In the genomic region with DNA sequence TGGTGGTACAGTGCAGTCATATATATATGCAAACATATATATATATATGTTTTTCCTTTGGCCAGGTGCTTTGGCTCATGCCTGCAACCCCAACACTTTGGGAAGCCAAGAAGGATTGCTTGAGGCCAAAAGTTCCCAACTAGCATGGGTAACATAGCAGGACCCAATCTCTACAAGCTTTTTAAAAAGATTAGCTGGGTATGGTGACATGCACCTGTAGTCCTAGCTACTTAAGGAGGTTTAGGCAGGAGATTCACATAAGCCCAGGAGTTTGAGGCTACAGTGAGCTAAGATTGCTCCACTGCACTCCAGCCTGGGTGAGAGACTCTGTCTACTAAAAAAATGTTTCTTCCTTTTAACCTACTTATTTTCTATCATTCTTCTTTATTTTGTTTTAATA, we compare ENCODE assay signal across 22 cellular contexts. TPM values are rescaled to one million over a fixed set of nuclear protein-coding genes. Genes with fewer than 3 reads are reported as not detected.
"Had no signal": no experiment of that assay in that cellular context is flagged by ENCODE, and none has a peak within 500 bp of the region (broad histone marks: within the 10 kb centered on the region; RNA-seq: fewer than 3 reads in every experiment).

No MANE protein-coding gene starts in this region.

- ATAC-seq: activated CD4-positive, CD25-positive, alpha-beta regulatory T cell treated with anti-CD3 and anti-CD28 coated beads, Interleukin-2, amount 50 U/mL, for 24 hours; mucosa of descending colon; sciatic nerve; stimulated activated naive B cell treated with anti-CD40 and anti-IgM and Interleukin-4, amounts not matched to agents 10 μg/mL and 1 μg/mL and 100 μg/mL, for 72 hours had no signal

- H3K36me3 Mint-ChIP-seq: stimulated activated naive B cell treated with anti-CD40 and anti-IgM and Interleukin-4, amounts not matched to agents 10 μg/mL and 1 μg/mL and 100 μg/mL, for 72 hours; type B pancreatic cell had no signal

- H3K27ac Mint-ChIP-seq: activated naive CD4-positive, alpha-beta T cell treated with anti-CD3 and anti-CD28 coated beads, Interleukin-2, amount 50 U/mL, for 24 hours; naive B cell; stimulated activated naive B cell treated with anti-CD40 and anti-IgM and Interleukin-4, amounts not matched to agents 10 μg/mL and 1 μg/mL and 100 μg/mL, for 72 hours; type B pancreatic cell had no signal

- H3K9me3 Mint-ChIP-seq: type B pancreatic cell had no signal

- DNase-seq: activated CD4-positive, alpha-beta T cell treated with anti-CD3 and anti-CD28 coated beads, Interleukin-2, amount 50 U/mL, for 1 hour; activated gamma-delta T cell; colonic mucosa; dorsolateral prefrontal cortex; hippocampal formation; mucosa of descending colon; naive B cell; nucleus accumbens; posterior cingulate gyrus; small intestine; stimulated activated CD4-positive, alpha-beta T cell treated with anti-CD3 and anti-CD28 coated beads, Interleukin-2, amount 100 ng/mL, for 48 hours; stimulated activated CD8-positive, alpha-beta memory T cell treated with anti-CD3 and anti-CD28 coated beads, Interleukin-4, amount 100 ng/mL, for 48 hours; stimulated activated naive B cell treated with anti-CD40 and anti-IgM and Interleukin-4, amounts not matched to agents 10 μg/mL and 1 μg/mL and 100 μg/mL, for 72 hours had no signal

- H3K4me3 Mint-ChIP-seq: activated naive CD4-positive, alpha-beta T cell treated with anti-CD3 and anti-CD28 coated beads, Interleukin-2, amount 50 U/mL, for 24 hours; naive B cell; stimulated activated naive B cell treated with anti-CD40 and anti-IgM and Interleukin-4, amounts not matched to agents 10 μg/mL and 1 μg/mL and 100 μg/mL, for 72 hours; type B pancreatic cell had no signal

- H3K27ac ChIP-seq: colonic mucosa, dorsolateral prefrontal cortex, esophagus muscularis mucosa, thoracic aorta, vagina had no signal

- H3K4me1 Mint-ChIP-seq: activated naive CD4-positive, alpha-beta T cell treated with anti-CD3 and anti-CD28 coated beads, Interleukin-2, amount 50 U/mL, for 24 hours; naive B cell; stimulated activated naive B cell treated with anti-CD40 and anti-IgM and Interleukin-4, amounts not matched to agents 10 μg/mL and 1 μg/mL and 100 μg/mL, for 72 hours had no signal

- H3K27me3 Mint-ChIP-seq: activated naive CD4-positive, alpha-beta T cell treated with anti-CD3 and anti-CD28 coated beads, Interleukin-2, amount 50 U/mL, for 24 hours had no signal

RNA-seq across cellular contexts. Expression of a gene that starts 10.2 kb away (rescaled TPM):
- total RNA-seq: activated CD8-positive, alpha-beta memory T cell treated with anti-CD3 and anti-CD28 coated beads for 36 hours; astrocyte; thoracic aorta; vagina had no signal
